In the genomic region with DNA sequence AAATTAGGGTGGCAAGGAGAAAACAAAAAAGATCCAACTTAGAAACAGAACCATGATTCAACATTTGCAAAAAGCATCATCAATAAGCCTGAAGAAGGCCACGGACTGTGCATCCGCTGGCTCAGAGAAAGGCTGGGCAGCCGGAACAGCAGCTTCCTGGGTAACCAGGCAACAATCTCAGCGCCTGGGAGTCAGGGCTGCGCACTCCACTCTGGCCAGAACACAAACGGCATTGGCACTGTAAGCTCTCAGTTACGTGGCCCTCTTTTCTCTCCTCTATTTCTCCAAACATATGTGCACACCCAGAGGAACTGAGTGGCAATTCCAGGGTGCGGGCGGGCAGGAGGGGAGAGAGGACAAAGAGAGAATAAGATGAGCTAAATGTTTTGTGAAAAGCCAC, we compare ENCODE assay signal across 13 cellular contexts. TPM values are rescaled to one million over a fixed set of nuclear protein-coding genes. Genes with fewer than 3 reads are reported as not detected.
A peak's percentile ranks its signal among the peaks of the same experiment; 100 is the strongest.
DNase-seq lines count a peak whose midpoint lies in the region; TF ChIP-seq lines count a peak whose summit lies in the region.
"Had no signal": no experiment of that assay in that cellular context is flagged by ENCODE, and none has a peak within 500 bp of the region (broad histone marks: within the 10 kb centered on the region; RNA-seq: fewer than 3 reads in every experiment).

No MANE protein-coding gene starts in this region.

- intact Hi-C loops in testis (cut with DNase I; ENCODE audit: low total_unique reads) = no loop called here

- H3K27me3 ChIP-seq in endodermal cell (ENCODE audit: control insufficient read depth, insufficient read depth, low read length, poor library complexity, severe bottlenecking) (no peaks in the 10 kb centered on the region), mesenchymal stem cell (ENCODE audit: control insufficient read depth in 1 of 2, insufficient read depth in 1 of 2, low read length in 2 of 2) (no peaks in the 10 kb centered on the region), testis (no peaks in the 10 kb centered on the region), H9 (ENCODE audit: insufficient read depth, low read length) (no peaks in the 10 kb centered on the region)

- H3K9me3 ChIP-seq in endodermal cell (ENCODE audit: control insufficient read depth, low read length) (no peaks in the 10 kb centered on the region), mesenchymal stem cell (ENCODE audit: control insufficient read depth, low read length) (no peaks in the 10 kb centered on the region), testis (no peaks in the 10 kb centered on the region), H9 (ENCODE audit: control insufficient read depth, low read depth, low read length) (no peaks in the 10 kb centered on the region)

- H4K91ac ChIP-seq in mesenchymal stem cell (ENCODE audit: low read length) (no peak overlapping the region), H9 (ENCODE audit: insufficient read length, low read depth, low read length) (no peak overlapping the region)

- TF ChIP-seq POLR2A in testis (IDR thresholded peaks at IDR 0.05) = no peak

- H2AFZ ChIP-seq in mesenchymal stem cell (ENCODE audit: low read depth, low read length) = no peak overlapping the region
- H2AFZ ChIP-seq in H9 (ENCODE audit: low read length) = no peak overlapping the region

- H3K14ac ChIP-seq in mesenchymal stem cell (ENCODE audit: low read length in 2 of 2) (no peak overlapping the region), H9 (ENCODE audit: insufficient read depth, low read length) (no peak overlapping the region)

- peaks cover 2% of the 10 kb centered on the region for H3K4me1 Mint-ChIP-seq in activated T-cell treated with anti-CD3 and anti-CD28 coated beads, Interleukin-2, amount 50 U/mL, for 24 hours (ENCODE audit: low read depth)
- H3K4me1 Mint-ChIP-seq in endodermal cell = peaks cover 5% of the 10 kb centered on the region
- H3K4me1 Mint-ChIP-seq in H9 = peaks cover 0 to 3% of the 10 kb centered on the region in 2 experiments; a peak in 2 of 4 replicates

- no peak overlapping the region for H4K5ac ChIP-seq in H9 (ENCODE audit: insufficient read length, low read depth, low read length)

- no peak overlapping the region for H3K23ac ChIP-seq in mesenchymal stem cell (ENCODE audit: low read length in 2 of 2)
- H3K23ac ChIP-seq in H9 (ENCODE audit: insufficient read length, low read depth, low read length) = no peak overlapping the region

- H3T11ph ChIP-seq in H9 (ENCODE audit: low read length) = no peak overlapping the region

- 92 to 94% methylated on average over 3 to 9 of the region's 9 CpGs for WGBS in endodermal cell (ENCODE audit: insufficient coverage in 1 of 2, insufficient read length in 1 of 2), 2 experiments
- 95% methylated on average over 7 of the region's 9 CpGs for WGBS in mesenchymal stem cell
- WGBS in testis, 2 donors = 27 to 52% methylated on average over 9 of the region's 9 CpGs
- WGBS in H9 (ENCODE audit: extremely low coverage, insufficient read length, low lambda C conversion rate) = no CpG with 5 or more reads among the region's 9 CpGs

- H3K4me1 ChIP-seq in endodermal cell (ENCODE audit: control insufficient read depth, insufficient read depth, low read length) (no peaks in the 10 kb centered on the region), mesenchymal stem cell (ENCODE audit: control insufficient read depth, insufficient read depth, low read depth, low read length) (no peaks in the 10 kb centered on the region), testis (peaks cover 17% of the 10 kb centered on the region), H9 (ENCODE audit: insufficient read depth, low read length) (no peaks in the 10 kb centered on the region)

- no peak overlapping the region for H3K4me3 Mint-ChIP-seq in activated T-cell treated with anti-CD3 and anti-CD28 coated beads, Interleukin-2, amount 50 U/mL, for 24 hours
- H3K4me3 Mint-ChIP-seq in endodermal cell (no peak overlapping the region), H9 (no peak overlapping the region)

- no peaks in the 10 kb centered on the region for H3K79me2 ChIP-seq in H9 (ENCODE audit: insufficient read depth, low read length)

- H3K18ac ChIP-seq in mesenchymal stem cell (ENCODE audit: low read depth in 1 of 2, low read length in 2 of 2) (no peak overlapping the region), H9 (ENCODE audit: insufficient read length, low read depth, low read length) (no peak overlapping the region)

- H3K4me2 ChIP-seq in mesenchymal stem cell (ENCODE audit: low read length, poor library complexity, severe bottlenecking) (no peak overlapping the region), H9 (ENCODE audit: insufficient read depth, insufficient read length, low read length) (no peak overlapping the region)

- no peak overlapping the region for H3K27ac ChIP-seq in endodermal cell (ENCODE audit: low read depth, low read length)
- H3K27ac ChIP-seq in mesenchymal stem cell (ENCODE audit: low read length, poor library complexity, severe bottlenecking) = no peak overlapping the region
- peak overlapping the region in 1 of 2 donors; percentile 64 for H3K27ac ChIP-seq in testis
- H3K27ac ChIP-seq in H9 (ENCODE audit: insufficient read length, low read depth, low read length) = no peak overlapping the region

- H4K20me1 ChIP-seq in H9 (ENCODE audit: control insufficient read depth, insufficient read depth, insufficient read length) = no peaks in the 10 kb centered on the region

- H2BK120ac ChIP-seq in mesenchymal stem cell (ENCODE audit: low read depth, low read length) (no peak overlapping the region), H9 (ENCODE audit: low read depth, low read length, poor library complexity, severe bottlenecking) (no peak overlapping the region)

- no peak for TF ChIP-seq CTCF in endodermal cell (conservative IDR thresholded peaks at IDR 0.05)
- TF ChIP-seq CTCF in testis (IDR thresholded peaks at IDR 0.05) = no peak
- no peak for TF ChIP-seq CTCF in H9 (conservative IDR thresholded peaks at IDR 0.05)

- H3K79me1 ChIP-seq in mesenchymal stem cell (replicated peaks; ENCODE audit: low read length, poor library complexity, severe bottlenecking) (peaks cover 1% of the 10 kb centered on the region), H9 (ENCODE audit: insufficient read depth, low read depth, low read length, poor library complexity, severe bottlenecking) (no peaks in the 10 kb centered on the region)

- H4K8ac ChIP-seq in mesenchymal stem cell (ENCODE audit: low read length) (no peak overlapping the region), H9 (replicated peaks; ENCODE audit: insufficient read length, low read depth, low read length) (no peak overlapping the region)

- H3K23me2 ChIP-seq in H9 (ENCODE audit: insufficient read length, low read depth, low read length, poor library complexity, severe bottlenecking) = no peaks in the 10 kb centered on the region

- H2BK20ac ChIP-seq in H9 (ENCODE audit: low read depth, low read length, poor library complexity, severe bottlenecking) = no peak overlapping the region

- no peaks in the 10 kb centered on the region for H3K9me3 Mint-ChIP-seq in activated T-cell treated with anti-CD3 and anti-CD28 coated beads, Interleukin-2, amount 50 U/mL, for 24 hours
- H3K9me3 Mint-ChIP-seq in endodermal cell (no peaks in the 10 kb centered on the region), H9 (no peaks in the 10 kb centered on the region)

- H2BK5ac ChIP-seq in mesenchymal stem cell (ENCODE audit: low read depth, low read length, poor library complexity, severe bottlenecking) (no peak overlapping the region), H9 (ENCODE audit: insufficient read length, low read length) (no peak overlapping the region)

- H2BK12ac ChIP-seq in mesenchymal stem cell (ENCODE audit: low read length in 2 of 2) (no peak overlapping the region), H9 (ENCODE audit: insufficient read length, low read depth, low read length) (no peak overlapping the region)

- no peak overlapping the region for H3K4me3 ChIP-seq in endodermal cell (ENCODE audit: low read length)
- no peak overlapping the region for H3K4me3 ChIP-seq in mesenchymal stem cell (ENCODE audit: insufficient read depth in 1 of 2, low read depth in 1 of 2, low read length in 2 of 2)
- H3K4me3 ChIP-seq in testis = no peak overlapping the region

- no peak overlapping the region for H3K9ac ChIP-seq in endodermal cell (ENCODE audit: extremely low read depth, low read length, poor library complexity, severe bottlenecking)
- H3K9ac ChIP-seq in mesenchymal stem cell (ENCODE audit: low read length) = peak overlapping the region; percentile 29
- H3K9ac ChIP-seq in H9 (ENCODE audit: extremely low read depth, insufficient read length, low read length) = no peak overlapping the region

- H3K56ac ChIP-seq in H9 (ENCODE audit: insufficient read length, low read depth, low read length) = no peak overlapping the region

- H3K36me3 ChIP-seq in endodermal cell (ENCODE audit: control insufficient read depth, insufficient read depth, low read length) = peaks cover 46% of the 10 kb centered on the region
- peaks cover 35 to 60% of the 10 kb centered on the region in 2 experiments for H3K36me3 ChIP-seq in mesenchymal stem cell (ENCODE audit: control insufficient read depth in 1 of 2, insufficient read depth in 2 of 2, low read depth in 1 of 2, low read length in 2 of 2)
- no peaks in the 10 kb centered on the region for H3K36me3 ChIP-seq in testis (ENCODE audit: low read depth, missing control alignments)

- H3K4ac ChIP-seq in mesenchymal stem cell (ENCODE audit: low read depth in 1 of 2, low read length in 2 of 2) (no peak overlapping the region), H9 (ENCODE audit: low read depth, low read length) (no peak overlapping the region)

- H3K36me3 Mint-ChIP-seq in activated T-cell treated with anti-CD3 and anti-CD28 coated beads, Interleukin-2, amount 50 U/mL, for 24 hours (ENCODE audit: low read depth) = peaks cover 68% of the 10 kb centered on the region
- H3K36me3 Mint-ChIP-seq in endodermal cell (ENCODE audit: low read depth) (peaks cover 30% of the 10 kb centered on the region), H9 (ENCODE audit: insufficient read depth in 1 of 3, low read depth in 3 of 3) (peaks cover 3 to 35% (median 32%) of the 10 kb centered on the region in 3 experiments; a peak in 6 of 7 replicates)

- no peak overlapping the region for H2AK5ac ChIP-seq in mesenchymal stem cell (ENCODE audit: low read length, severe bottlenecking)
- no peak overlapping the region for H2AK5ac ChIP-seq in H9 (ENCODE audit: insufficient read length, low read length)

- peak overlapping the region; percentile 44 for H3K27ac Mint-ChIP-seq in activated T-cell treated with anti-CD3 and anti-CD28 coated beads, Interleukin-2, amount 50 U/mL, for 24 hours
- H3K27ac Mint-ChIP-seq in endodermal cell (peak overlapping the region; percentile 60), H9 (no peak overlapping the region; a peak in 1 of 7 replicates)

- H2BK15ac ChIP-seq in mesenchymal stem cell (ENCODE audit: low read depth, poor library complexity, severe bottlenecking) (no peak overlapping the region), H9 (ENCODE audit: low read depth, low read length) (no peak overlapping the region)

- no peak for DNase-seq in activated T-cell treated with anti-CD3 and anti-CD28 coated beads, Interleukin-2, amount 50 U/mL, for 24 hours
- DNase-seq in activated T-cell treated with anti-CD3 and anti-CD28 coated beads for 4 hours (no peak), endodermal cell (no peak), mesenchymal stem cell (no peak), testis (peak; percentile 87), H9 (no peak), T-helper 2 cell (no peak)
- DNase-seq in activated CD8-positive, alpha-beta memory T cell treated with anti-CD3 and anti-CD28 coated beads for 24 hours = no peak
- DNase-seq: activated CD4-positive, CD25-positive, alpha-beta regulatory T cell treated with anti-CD3 and anti-CD28 coated beads, Interleukin-2, amount 50 U/mL, for 72 hours; activated naive CD4-positive, alpha-beta T cell treated with Interleukin-2 at 50 U/mL for 16 hours; islet precursor cell; retina had no signal

- no peaks in the 10 kb centered on the region for H3K27me3 Mint-ChIP-seq in activated T-cell treated with anti-CD3 and anti-CD28 coated beads, Interleukin-2, amount 50 U/mL, for 24 hours
- no peaks in the 10 kb centered on the region for H3K27me3 Mint-ChIP-seq in endodermal cell (ENCODE audit: insufficient read depth)
- no peaks in the 10 kb centered on the region for H3K27me3 Mint-ChIP-seq in H9 (ENCODE audit: low read depth)

RNA-seq across cellular contexts. Expression of gene GHDC, which starts 6.4 kb away (rescaled TPM):
- total RNA-seq in endodermal cell (1 to 10 TPM; 4.4 to 8.4 TPM), testis (10 to 100 TPM; 28.3 to 36.6 TPM), H9 (2021) (8.5 and 11.0 TPM in 2 replicates)
- polyA plus RNA-seq in endodermal cell (2013, experiment 1 of 2) = 9.1 TPM
- 8.2 TPM for polyA plus RNA-seq in endodermal cell (2013, experiment 2 of 2)
- 0.65 TPM for polyA plus RNA-seq in mesenchymal stem cell (2013, experiment 1 of 2)
- 0.59 TPM for polyA plus RNA-seq in mesenchymal stem cell (2013, experiment 2 of 2)
- 16.9 TPM for polyA plus RNA-seq in testis (ENCODE audit: insufficient read depth, low read depth, low replicate concordance)

RNA-seq across cellular contexts. Expression of gene HCRT, which starts 15.4 kb away (rescaled TPM):
- total RNA-seq in endodermal cell = not detected
- polyA plus RNA-seq in endodermal cell (2013, experiment 1 of 2) = not detected
- polyA plus RNA-seq in endodermal cell (2013, experiment 2 of 2) = 0.75 TPM
- polyA plus RNA-seq in mesenchymal stem cell (2013, experiment 1 of 2) = not detected
- polyA plus RNA-seq in mesenchymal stem cell (2013, experiment 2 of 2) = not detected
- not detected for total RNA-seq in testis
- polyA plus RNA-seq in testis (ENCODE audit: insufficient read depth, low read depth, low replicate concordance) = not detected
- not detected in 2 replicates for total RNA-seq in H9 (2021)
- total RNA-seq: endothelial cell of umbilical vein had no signal
- polyA plus RNA-seq: endothelial cell of umbilical vein had no signal

RNA-seq across cellular contexts. Expression of gene KCNH4, which starts 19.8 kb away (rescaled TPM):
- total RNA-seq in endodermal cell (not detected), testis (under 1 TPM; 0.24 to 0.56 TPM), H9 (2021) (0.13 TPM in 1 of 2 replicates, not detected in the other)
- 0.36 TPM for polyA plus RNA-seq in endodermal cell (2013, experiment 1 of 2)
- 0.12 TPM for polyA plus RNA-seq in endodermal cell (2013, experiment 2 of 2)
- not detected for polyA plus RNA-seq in mesenchymal stem cell (2013, experiment 1 of 2)
- not detected for polyA plus RNA-seq in mesenchymal stem cell (2013, experiment 2 of 2)
- 0.42 TPM for polyA plus RNA-seq in testis (ENCODE audit: insufficient read depth, low read depth, low replicate concordance)

RNA-seq across cellular contexts. Expression of gene RAB5C, which starts 45.9 kb away (rescaled TPM):
- 10 to 100 TPM; 61.0 to 67.8 TPM for total RNA-seq in endodermal cell
- polyA plus RNA-seq in endodermal cell (2013, experiment 1 of 2) = 87.7 TPM
- polyA plus RNA-seq in endodermal cell (2013, experiment 2 of 2) = 84.5 TPM
- 239 TPM for polyA plus RNA-seq in mesenchymal stem cell (2013, experiment 1 of 2)
- polyA plus RNA-seq in mesenchymal stem cell (2013, experiment 2 of 2) = 228 TPM
- 100 to 1,000 TPM in 1 of 2 donors, 10 to 100 TPM in 1; 96.0 to 152 TPM for total RNA-seq in testis
- 139 TPM for polyA plus RNA-seq in testis (ENCODE audit: insufficient read depth, low read depth, low replicate concordance)
- total RNA-seq in H9 (2021) = 73.8 and 75.7 TPM in 2 replicates

Comparison
In these comparisons a context has a peak if more than half of its experiments do, and no peak if none do; other contexts are left out.
1. H3K27ac Mint-ChIP-seq: peak in activated T-cell treated with anti-CD3 and anti-CD28 coated beads, Interleukin-2, amount 50 U/mL, for 24 hours (single experiment) and endodermal cell (single experiment); none in H9 (0 of 3).